Comparison of ENCODE assay signal across 11 cellular contexts in the genomic region with DNA sequence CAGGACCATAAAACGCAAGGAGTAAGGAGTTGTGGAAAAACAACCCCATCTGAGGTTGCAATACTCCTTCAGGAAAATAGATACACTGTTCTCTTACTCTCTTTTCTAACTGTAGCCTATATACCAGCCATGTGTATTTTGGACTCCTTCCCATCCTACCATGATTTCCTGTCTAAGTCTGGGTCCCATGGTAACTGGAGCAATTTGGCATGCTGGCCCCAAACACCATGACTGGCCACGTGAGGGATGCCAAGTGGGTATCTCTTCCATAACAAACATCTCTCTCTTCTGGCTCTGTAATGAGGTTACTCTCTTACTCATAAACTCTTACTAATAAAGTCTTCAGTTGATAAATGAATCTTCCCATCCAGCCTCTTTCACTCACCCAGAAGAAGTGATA. TPM values are rescaled to one million over a fixed set of nuclear protein-coding genes. Genes with fewer than 3 reads are reported as not detected.
DNase-seq lines count a peak whose midpoint lies in the region; ATAC-seq and TF ChIP-seq lines count a peak whose summit lies in the region.
"Had no signal": no experiment of that assay in that cellular context is flagged by ENCODE, and none has a peak within 500 bp of the region (broad histone marks: within the 10 kb centered on the region; RNA-seq: fewer than 3 reads in every experiment).

No MANE protein-coding gene starts in this region.

- POLR2A ChIA-PET in CD4-positive, alpha-beta memory T cell (lab: Charles Lee; ENCODE audit: partially characterized antibody), result no interaction called here

- peaks cover 7% of the 10 kb centered on the region in 2 donors for H3K27me3 Mint-ChIP-seq in CD4-positive, alpha-beta memory T cell
- H3K27me3 Mint-ChIP-seq: IgD-negative memory B cell had no signal

- H3K9me3 ChIP-seq in ascending aorta, result no peaks in the 10 kb centered on the region
- no peaks in the 10 kb centered on the region for H3K9me3 ChIP-seq in osteoblast (ENCODE audit: low read depth, low read length)
- no peaks in the 10 kb centered on the region for H3K9me3 ChIP-seq in CD4-positive, alpha-beta memory T cell (ENCODE audit: control insufficient read depth in 1 of 2, low read length in 2 of 2)

- H3K4me3 ChIP-seq in ascending aorta (no peak overlapping the region), osteoblast (ENCODE audit: insufficient read depth, low read length) (no peak overlapping the region)
- H3K4me3 ChIP-seq in CD4-positive, alpha-beta memory T cell (ENCODE audit: low read length in 2 of 2), result no peak overlapping the region

- H4K20me1 ChIP-seq in osteoblast (ENCODE audit: insufficient read depth, low read length), result peaks cover 24% of the 10 kb centered on the region

- no peak for ATAC-seq in omental fat pad (ENCODE audit: low FRiP score)

- H3K4me1 ChIP-seq in ascending aorta, result peaks cover 14 to 44% of the 10 kb centered on the region in 2 donors
- H3K4me1 ChIP-seq in osteoblast (ENCODE audit: insufficient read depth, low read length), result peaks cover 19% of the 10 kb centered on the region
- no peaks in the 10 kb centered on the region for H3K4me1 ChIP-seq in CD4-positive, alpha-beta memory T cell (ENCODE audit: insufficient read depth, low read length)

- no peaks in the 10 kb centered on the region for H3K36me3 Mint-ChIP-seq in CD4-positive, alpha-beta memory T cell
- H3K36me3 Mint-ChIP-seq: IgD-negative memory B cell had no signal

- H3K79me2 ChIP-seq in osteoblast (ENCODE audit: insufficient read depth, low read length), result no peaks in the 10 kb centered on the region

- H3K36me3 ChIP-seq in ascending aorta (no peaks in the 10 kb centered on the region), osteoblast (ENCODE audit: insufficient read depth, low read length) (no peaks in the 10 kb centered on the region)
- H3K36me3 ChIP-seq in CD4-positive, alpha-beta memory T cell (ENCODE audit: insufficient read depth, low read length), result no peaks in the 10 kb centered on the region

- H3K27ac Mint-ChIP-seq in CD4-positive, alpha-beta memory T cell, result no peak overlapping the region
- H3K27ac Mint-ChIP-seq: IgD-negative memory B cell had no signal

- H3K27me3 ChIP-seq in ascending aorta (no peaks in the 10 kb centered on the region), osteoblast (ENCODE audit: insufficient read depth, low read length) (peaks cover 6% of the 10 kb centered on the region)
- H3K27me3 ChIP-seq in CD4-positive, alpha-beta memory T cell (ENCODE audit: insufficient read depth, low read length), result no peaks in the 10 kb centered on the region

- no peak for TF ChIP-seq CTCF in ascending aorta (IDR thresholded peaks at IDR 0.05)
- no peak for TF ChIP-seq CTCF in osteoblast (IDR thresholded peaks at IDR 0.05; ENCODE audit: extremely low read depth, low read depth, low read length)
- no peak for TF ChIP-seq CTCF in omental fat pad (IDR thresholded peaks at IDR 0.05)

- peak overlapping the region; percentile 61 for H3K4me2 ChIP-seq in osteoblast (ENCODE audit: insufficient read depth, low read length)

- DNase-seq in ELR (ENCODE audit: low read depth), result peak; percentile 63
- peak; percentile 51 for DNase-seq in NCI-H146 treated with DMSO at 0.1 percent for 48 hours (lab: John Stamatoyannopoulos, UW; ENCODE audit: unreplicated experiment)
- DNase-seq in ascending aorta (ENCODE audit: low spot score in 2 of 2), result no peak
- peak; percentile 85 for DNase-seq in osteoblast (ENCODE audit: insufficient read length, low spot score, missing footprints)
- DNase-seq in omental fat pad (ENCODE audit: low spot score), result no peak
- no peak for DNase-seq in CD4-positive, alpha-beta memory T cell
- DNase-seq in superior temporal gyrus (ENCODE audit: extremely low spot score), result no peak
- no peak for DNase-seq in SKM-1 (lab: John Stamatoyannopoulos, UW; ENCODE audit: unreplicated experiment)
- DNase-seq: hypothalamus, substantia nigra had no signal

- intact Hi-C loops in ascending aorta (cut with DNase I), result loop anchor here (2.0 to 5.0 kb wide), 4 partner anchors 15 to 79 kb away; no protein-coding TSS in a partner anchor
- intact Hi-C loops in CD4-positive, alpha-beta memory T cell (cut with micrococcal nuclease), result no loop called here

- H3K4me1 Mint-ChIP-seq in CD4-positive, alpha-beta memory T cell, result no peaks in the 10 kb centered on the region

- H3K4me3 Mint-ChIP-seq in CD4-positive, alpha-beta memory T cell, result no peak overlapping the region
- H3K4me3 Mint-ChIP-seq: IgD-negative memory B cell had no signal

- no peaks in the 10 kb centered on the region for H3K9me3 Mint-ChIP-seq in CD4-positive, alpha-beta memory T cell
- H3K9me3 Mint-ChIP-seq: IgD-negative memory B cell had no signal

- peak overlapping the region; percentile 47 to 65 for H3K27ac ChIP-seq in ascending aorta
- peak overlapping the region; percentile 23 for H3K27ac ChIP-seq in osteoblast (ENCODE audit: low read depth, low read length)
- no peak overlapping the region for H3K27ac ChIP-seq in CD4-positive, alpha-beta memory T cell (ENCODE audit: low read depth, low read length)

- no peak overlapping the region for H2AFZ ChIP-seq in osteoblast (ENCODE audit: low read length)

- CTCF ChIA-PET in CD4-positive, alpha-beta memory T cell (lab: Charles Lee; ENCODE audit: partially characterized antibody), result no interaction called here

RNA-seq across cellular contexts. Expression of a gene that starts 26.5 kb away (rescaled TPM):
- 7.9 TPM for total RNA-seq in ascending aorta
- total RNA-seq in osteoblast, result 5.1 and 5.9 TPM in 2 replicates
- 1 to 10 TPM; 3.4 to 6.2 (median 4.2) TPM for total RNA-seq in omental fat pad
- total RNA-seq in CD4-positive, alpha-beta memory T cell, result under 1 TPM; 0.35 to 0.39 TPM
- polyA plus RNA-seq in CD4-positive, alpha-beta memory T cell, result not detected

Comparison
In these comparisons a context has a peak if more than half of its experiments do, and no peak if none do; other contexts are left out.
1. DNase-seq: peak in ELR (single experiment), NCI-H146 treated with DMSO at 0.1 percent for 48 hours (single experiment) and osteoblast (single experiment); none in ascending aorta (0 of 2), omental fat pad (single experiment), CD4-positive, alpha-beta memory T cell (0 of 5), superior temporal gyrus (single experiment) and SKM-1 (single experiment).